In the genomic region with DNA sequence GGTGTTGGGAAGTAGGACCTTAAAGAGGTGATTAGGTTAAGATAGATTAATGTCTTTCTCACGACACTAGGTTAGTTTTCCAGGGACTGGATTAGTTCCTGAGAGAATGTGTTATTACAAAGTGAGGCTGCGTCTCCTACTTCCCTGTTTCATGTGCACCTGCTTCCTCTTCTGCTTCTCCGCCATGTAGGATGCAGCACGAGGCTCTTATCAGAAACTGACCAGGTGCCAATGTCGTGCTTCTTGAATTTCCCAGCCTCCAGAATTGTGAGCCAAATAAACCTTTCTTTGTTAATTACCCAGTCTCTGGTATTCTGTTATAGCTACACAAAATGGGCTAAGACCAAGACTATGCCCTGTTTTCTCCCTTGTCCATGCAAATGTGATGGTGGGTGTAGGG, we compare ENCODE assay signal across 11 cellular contexts.
"Had no signal": no experiment of that assay in that cellular context is flagged by ENCODE, and none has a peak within 500 bp of the region (broad histone marks: within the 10 kb centered on the region; RNA-seq: fewer than 3 reads in every experiment).

No MANE protein-coding gene starts in this region.

- H3K36me3 ChIP-seq: gastroesophageal sphincter, left ventricle myocardium inferior, ovary had no signal

- H3K27me3 ChIP-seq: gastroesophageal sphincter, ovary had no signal

- H3K4me1 ChIP-seq: gastroesophageal sphincter had no signal

- H3K9me3 ChIP-seq: gastroesophageal sphincter, left ventricle myocardium inferior, ovary had no signal

- H3K27ac ChIP-seq: gastroesophageal sphincter, left ventricle myocardium inferior, ovary had no signal

- DNase-seq: activated CD4-positive, alpha-beta T cell treated with anti-CD3 and anti-CD28 coated beads, Interleukin-2, amount 10 ng/mL, durations not matched to agents 7 days and 5 days; activated CD4-positive, CD25-positive, alpha-beta regulatory T cell; activated naive CD4-positive, alpha-beta T cell treated with anti-CD3 and anti-CD28 coated beads, Interleukin-2, amount 50 U/mL, for 16 hours; activated T-cell treated with anti-CD3 and anti-CD28 coated beads, Interleukin-2, amount 50 U/mL, for 1 hour; effector memory CD4-positive, alpha-beta T cell; left ventricle myocardium inferior; mesenchymal stem cell; ovary; stimulated activated CD4-positive, alpha-beta T cell treated with anti-CD3 and anti-CD28 coated beads, Interleukin-12 subunit alpha, Interleukin-12 subunit beta, amount 100 ng/mL, for 4 hours; stimulated activated naive CD4-positive, alpha-beta T cell treated with Interleukin-2 at 50 U/mL for 16 hours had no signal

- H3K4me3 ChIP-seq: gastroesophageal sphincter, left ventricle myocardium inferior, ovary had no signal

- ATAC-seq: gastroesophageal sphincter had no signal
